Comparison of ENCODE assay signal across 8 cellular contexts in the genomic region with DNA sequence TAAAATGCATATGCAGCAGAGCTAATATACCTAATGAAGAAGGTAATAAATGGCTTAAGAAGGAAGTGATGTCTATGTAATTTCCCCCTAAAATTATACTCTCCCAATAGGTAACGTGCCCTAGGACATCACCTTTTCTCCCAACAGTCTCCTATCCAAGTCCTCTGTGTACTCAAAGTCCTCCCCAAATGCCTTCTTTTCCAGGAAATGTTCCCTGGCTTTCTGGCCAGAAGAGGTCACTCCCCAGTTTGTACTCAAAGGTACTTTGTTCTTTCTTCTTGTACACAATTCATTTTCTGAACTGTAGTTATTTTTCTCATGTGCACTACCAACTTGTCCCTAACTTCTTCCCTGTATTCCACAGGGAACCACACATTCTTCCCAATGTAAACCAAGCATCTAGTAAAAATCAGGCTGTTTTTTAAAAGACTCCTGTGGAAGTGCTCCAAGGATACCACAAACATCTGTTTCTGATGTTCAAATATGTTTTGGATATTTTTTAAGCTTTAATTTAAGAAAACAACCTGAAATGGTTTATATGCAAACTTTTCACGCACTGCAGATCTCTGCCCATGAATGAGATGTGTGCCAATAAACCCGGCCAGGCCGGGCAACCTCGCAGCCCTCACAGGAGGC.
DNase-seq lines count a peak whose midpoint lies in the region; ATAC-seq and TF ChIP-seq lines count a peak whose summit lies in the region.

No MANE protein-coding gene starts in this region.

- peaks cover 83% of the 10 kb centered on the region for H3K79me2 ChIP-seq in MM.1S (ENCODE audit: low read length)

- H2AFZ ChIP-seq in MM.1S (ENCODE audit: low read length): no peak overlapping the region

- DNase-seq in Calu3 (no peak), T-helper 17 cell (no peak), fibroblast of villous mesenchyme (ENCODE audit: low read depth) (peak; percentile 65), sciatic nerve (ENCODE audit: low spot score) (no peak), MM.1S (no peak), NCI-H2196 treated with DMSO at 0.1 percent for 48 hours (lab: John Stamatoyannopoulos, UW; ENCODE audit: unreplicated experiment) (no peak), NCI-H146 treated with DMSO at 0.1 percent for 48 hours (lab: John Stamatoyannopoulos, UW; ENCODE audit: unreplicated experiment) (no peak)

- no peak overlapping the region for H3K27ac ChIP-seq in MM.1S (ENCODE audit: low read length)

- H3K9me3 Mint-ChIP-seq in Calu3 (ENCODE audit: low read depth, unreplicated experiment): no peaks in the 10 kb centered on the region

- H3K36me3 Mint-ChIP-seq in Calu3 (ENCODE audit: insufficient read depth, unreplicated experiment) (peaks cover 17% of the 10 kb centered on the region), T-helper 17 cell (ENCODE audit: low read depth) (peaks cover 2% of the 10 kb centered on the region)

- no peaks in the 10 kb centered on the region; the same call in 1 of the 2 replicates for H4K20me1 ChIP-seq in MM.1S (ENCODE audit: insufficient read depth, low read length)

- intact Hi-C loops in Calu3 (cut with micrococcal nuclease; ENCODE audit: unreplicated experiment): no loop called here
- intact Hi-C loops in sciatic nerve (cut with DNase I): no loop called here

- no peaks in the 10 kb centered on the region for H3F3A ChIP-seq in MM.1S (ENCODE audit: insufficient read depth, low read length)

- H3K4me2 ChIP-seq in MM.1S (ENCODE audit: low read depth, low read length): no peak overlapping the region

- no peaks in the 10 kb centered on the region for H3K27me3 ChIP-seq in MM.1S (replicated peaks; ENCODE audit: insufficient read depth, low read length)

- no peak for ATAC-seq in T-helper 17 cell
- peak; percentile 72 for ATAC-seq in sciatic nerve
- ATAC-seq in HG02610 (IDR thresholded peaks at IDR 0.05; ENCODE audit: unreplicated experiment): no peak

- no peaks in the 10 kb centered on the region for H3K4me1 ChIP-seq in MM.1S (ENCODE audit: low read length)

- H3K27ac Mint-ChIP-seq in Calu3 (ENCODE audit: unreplicated experiment) (peak overlapping the region; percentile 82), T-helper 17 cell (no peak overlapping the region)

- no peak for TF ChIP-seq CTCF in Calu3 (IDR thresholded peaks at IDR 0.05; ENCODE audit: unreplicated experiment)
- peak; percentile 4 for TF ChIP-seq CTCF in fibroblast of villous mesenchyme (IDR thresholded peaks at IDR 0.05; ENCODE audit: insufficient read depth, low read depth, low read length)
- no peak for TF ChIP-seq CTCF in MM.1S (IDR thresholded peaks at IDR 0.05; ENCODE audit: low read length)

- CTCF ChIA-PET in Calu3 (lab: Charles Lee): interaction anchor here (0.6 to 3.7 kb wide), 11 partner anchors 8 to 103 kb away, joined by 3 to 17 read pairs (median 4); no protein-coding TSS in a partner anchor

- peaks cover 58% of the 10 kb centered on the region for H3K4me1 Mint-ChIP-seq in Calu3 (ENCODE audit: low read depth, unreplicated experiment)
- peaks cover 74% of the 10 kb centered on the region for H3K4me1 Mint-ChIP-seq in T-helper 17 cell

- no TSS peak for BruUV-seq in Calu3 (replicated peaks; lab: Mats Ljungman, UMichigan)

- H3K9me3 ChIP-seq in T-helper 17 cell (ENCODE audit: control insufficient read depth, low read length, poor library complexity, severe bottlenecking) (no peaks in the 10 kb centered on the region), MM.1S (replicated peaks; ENCODE audit: insufficient read depth, low read length) (no peaks in the 10 kb centered on the region)

- H3K27me3 Mint-ChIP-seq in Calu3 (ENCODE audit: unreplicated experiment) (no peaks in the 10 kb centered on the region), T-helper 17 cell (no peaks in the 10 kb centered on the region)

- no peak overlapping the region for H3K9ac ChIP-seq in MM.1S (ENCODE audit: low read length)

- H3K9me2 ChIP-seq in MM.1S (replicated peaks; ENCODE audit: insufficient read depth, low read length): no peaks in the 10 kb centered on the region

- H3K4me3 ChIP-seq in fibroblast of villous mesenchyme (ENCODE audit: low read depth, low read length) (peak overlapping the region; percentile 19), MM.1S (ENCODE audit: low read length) (no peak overlapping the region)

- H3K36me3 ChIP-seq in MM.1S (replicated peaks; ENCODE audit: insufficient read depth, low read length): no peaks in the 10 kb centered on the region

- H3K4me3 Mint-ChIP-seq in Calu3 (ENCODE audit: low read depth, unreplicated experiment) (peak overlapping the region; percentile 57), T-helper 17 cell (peak overlapping the region; percentile 91)
